1 cellular context compared by ENCODE assay signal in genomic region chr2:219289537-219290361, GRCh38.
A peak's percentile ranks its signal among the peaks of the same experiment; 100 is the strongest.
TF ChIP-seq lines count a peak whose summit lies in the region.

No MANE protein-coding gene starts in this region.

TF ChIP-seq in K562, 482 proteins besides CTCF, POLR2A, EP300 and RAD21:
- TF ChIP-seq NR4A1 (CRISPR knock-in tag; IDR thresholded peaks at IDR 0.05) (no peak), NR4A1 (tag; IDR thresholded peaks at IDR 0.05) (no peak), CBFA2T3 (IDR thresholded peaks at IDR 0.05) (0 out of 2 replicates have a peak, but pooled peaks have one; percentile 8), EGR1 (conservative IDR thresholded peaks at IDR 0.05) (peak; percentile 58; the same call in 1 of the 2 replicates), CREB3 (tag; conservative IDR thresholded peaks at IDR 0.05; ENCODE audit: low read depth) (no peak), ZNF512 (tag; IDR thresholded peaks at IDR 0.05) (no peak), ZBTB40 (IDR thresholded peaks at IDR 0.05) (peak; percentile 58), ZBTB40 (CRISPR knock-in tag; IDR thresholded peaks at IDR 0.05) (no peak), ZNF586 (CRISPR knock-in tag; conservative IDR thresholded peaks at IDR 0.05) (no peak), CHD2 (IDR thresholded peaks at IDR 0.05; ENCODE audit: low read depth, low read length) (no peak), ZBTB33 (CRISPR knock-in tag; IDR thresholded peaks at IDR 0.05) (peak; percentile 78), ZNF766 (CRISPR knock-in tag; conservative IDR thresholded peaks at IDR 0.05) (no peak), CBFA2T2 (conservative IDR thresholded peaks at IDR 0.05) (no peak), VEZF1 (CRISPR knock-in tag; IDR thresholded peaks at IDR 0.05) (peak; percentile 45), POLR2B (IDR thresholded peaks at IDR 0.05; ENCODE audit: low read depth, partially characterized antibody) (no peak), POLR2G (IDR thresholded peaks at IDR 0.05; ENCODE audit: low read depth, low read length) (no peak), ZNF263 (CRISPR knock-in tag; IDR thresholded peaks at IDR 0.05; ENCODE audit: borderline replicate concordance) (no peak), ZNF274 (IDR thresholded peaks at IDR 0.05; ENCODE audit: borderline replicate concordance, low read depth, low read length) (no peak), NR2C2 (CRISPR knock-in tag; IDR thresholded peaks at IDR 0.05) (no peak), NR2C2 (tag; IDR thresholded peaks at IDR 0.05) (no peak), BCOR (IDR thresholded peaks at IDR 0.05) (0 out of 2 replicates have a peak, but pooled peaks have one; percentile 6), USF2 (CRISPR knock-in tag; IDR thresholded peaks at IDR 0.05) (no peak), THRAP3 (IDR thresholded peaks at IDR 0.05; ENCODE audit: borderline replicate concordance) (no peak), ATF3 (IDR thresholded peaks at IDR 0.05) (no peak), ATF3 (CRISPR knock-in tag; conservative IDR thresholded peaks at IDR 0.05) (no peak), ZNF197 (CRISPR knock-in tag; IDR thresholded peaks at IDR 0.05; ENCODE audit: low read depth) (no peak), ZNF146 (CRISPR knock-in tag; IDR thresholded peaks at IDR 0.05; ENCODE audit: unreplicated experiment) (no peak), CTBP1 (IDR thresholded peaks at IDR 0.05; ENCODE audit: borderline replicate concordance) (no peak), CHD4 (IDR thresholded peaks at IDR 0.05; ENCODE audit: insufficient read depth, insufficient replicate concordance, low read depth, low read length, poor library complexity, severe bottlenecking) (no peak), ZNF583 (CRISPR knock-in tag; IDR thresholded peaks at IDR 0.05) (no peak), NFIC (IDR thresholded peaks at IDR 0.05) (peak; percentile 63), ZBTB7A (IDR thresholded peaks at IDR 0.05; ENCODE audit: borderline replicate concordance, control insufficient read depth, low read depth, low read length) (peak; percentile 72; the same call in 1 of the 2 replicates), SMARCA4 (IDR thresholded peaks at IDR 0.05) (no peak)
